ENCODE assay signal across 1 cellular context in genomic region chr19:54159352-54160181, GRCh38.
TF ChIP-seq lines count a peak whose summit lies in the region.

LENG1 (minus strand) TSS chr19:54159721; CDS start chr19:54159695, 26 bp downstream.

TF ChIP-seq in HepG2, 621 proteins besides CTCF, POLR2A, EP300 and RAD21 (continued from another document and continues in another):
- TF ChIP-seq, protein P1, sequence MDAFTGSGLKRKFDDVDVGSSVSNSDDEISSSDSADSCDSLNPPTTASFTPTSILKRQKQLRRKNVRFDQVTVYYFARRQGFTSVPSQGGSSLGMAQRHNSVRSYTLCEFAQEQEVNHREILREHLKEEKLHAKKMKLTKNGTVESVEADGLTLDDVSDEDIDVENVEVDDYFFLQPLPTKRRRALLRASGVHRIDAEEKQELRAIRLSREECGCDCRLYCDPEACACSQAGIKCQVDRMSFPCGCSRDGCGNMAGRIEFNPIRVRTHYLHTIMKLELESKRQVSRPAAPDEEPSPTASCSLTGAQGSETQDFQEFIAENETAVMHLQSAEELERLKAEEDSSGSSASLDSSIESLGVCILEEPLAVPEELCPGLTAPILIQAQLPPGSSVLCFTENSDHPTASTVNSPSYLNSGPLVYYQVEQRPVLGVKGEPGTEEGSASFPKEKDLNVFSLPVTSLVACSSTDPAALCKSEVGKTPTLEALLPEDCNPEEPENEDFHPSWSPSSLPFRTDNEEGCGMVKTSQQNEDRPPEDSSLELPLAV (CRISPR knock-in tag; conservative IDR thresholded peaks at IDR 0.05; ENCODE audit: low read depth), result no peak
- TF ChIP-seq ZBTB37 (CRISPR knock-in tag; IDR thresholded peaks at IDR 0.05) (no peak), PRDM10 (CRISPR knock-in tag; IDR thresholded peaks at IDR 0.05; ENCODE audit: low read depth) (no peak), XRCC5 (optimal IDR thresholded peaks at IDR 0.05; ENCODE audit: low read length) (peak; percentile 17), ADNP (CRISPR knock-in tag; IDR thresholded peaks at IDR 0.05) (no peak), ZNF329 (CRISPR knock-in tag; IDR thresholded peaks at IDR 0.05; ENCODE audit: low read depth) (no peak), SKIL (CRISPR knock-in tag; IDR thresholded peaks at IDR 0.05; ENCODE audit: borderline replicate concordance) (no peak), HOXA3 (CRISPR knock-in tag; IDR thresholded peaks at IDR 0.05) (no peak; the same call in 1 of the 2 replicates), ZNF460 (CRISPR knock-in tag; IDR thresholded peaks at IDR 0.05; ENCODE audit: borderline replicate concordance) (no peak), JARID2 (CRISPR knock-in tag; IDR thresholded peaks at IDR 0.05; ENCODE audit: insufficient replicate concordance) (peak; percentile 26), ELF1 (CRISPR knock-in tag; IDR thresholded peaks at IDR 0.05) (peak; percentile 89), ZNF615 (CRISPR knock-in tag; IDR thresholded peaks at IDR 0.05; ENCODE audit: borderline replicate concordance) (no peak), PREB (CRISPR knock-in tag; IDR thresholded peaks at IDR 0.05) (no peak), ZNF558 (CRISPR knock-in tag; IDR thresholded peaks at IDR 0.05; ENCODE audit: borderline replicate concordance) (no peak; the same call in 1 of the 2 replicates), MAZ (IDR thresholded peaks at IDR 0.05; ENCODE audit: borderline replicate concordance, low read depth, low read length) (peak; percentile 22), MAZ (CRISPR knock-in tag; IDR thresholded peaks at IDR 0.05; ENCODE audit: low read depth) (peak; percentile 70), CHD4 (IDR thresholded peaks at IDR 0.05; ENCODE audit: borderline replicate concordance, low read length) (no peak), SNAPC2 (CRISPR knock-in tag; IDR thresholded peaks at IDR 0.05) (no peak; the same call in 1 of the 2 replicates), THAP8 (CRISPR knock-in tag; IDR thresholded peaks at IDR 0.05; ENCODE audit: borderline replicate concordance) (no peak), CENPX (CRISPR knock-in tag; IDR thresholded peaks at IDR 0.05) (no peak), ZNF337 (CRISPR knock-in tag; IDR thresholded peaks at IDR 0.05; ENCODE audit: borderline replicate concordance, low read depth) (no peak), HMGXB4 (CRISPR knock-in tag; IDR thresholded peaks at IDR 0.05; ENCODE audit: borderline replicate concordance in 1 of 2, low read depth in 1 of 2) (peak in 1 of 2 experiments; percentile 48; a peak in 2 of 4 replicates), MZF1 (CRISPR knock-in tag; IDR thresholded peaks at IDR 0.05; ENCODE audit: borderline replicate concordance) (no peak), HHEX (CRISPR knock-in tag; IDR thresholded peaks at IDR 0.05) (no peak), ZNF619 (CRISPR knock-in tag; IDR thresholded peaks at IDR 0.05) (no peak), MTA3 (CRISPR knock-in tag; IDR thresholded peaks at IDR 0.05) (no peak), BCL3 (CRISPR knock-in tag; IDR thresholded peaks at IDR 0.05) (no peak)
- TF ChIP-seq, protein P2, sequence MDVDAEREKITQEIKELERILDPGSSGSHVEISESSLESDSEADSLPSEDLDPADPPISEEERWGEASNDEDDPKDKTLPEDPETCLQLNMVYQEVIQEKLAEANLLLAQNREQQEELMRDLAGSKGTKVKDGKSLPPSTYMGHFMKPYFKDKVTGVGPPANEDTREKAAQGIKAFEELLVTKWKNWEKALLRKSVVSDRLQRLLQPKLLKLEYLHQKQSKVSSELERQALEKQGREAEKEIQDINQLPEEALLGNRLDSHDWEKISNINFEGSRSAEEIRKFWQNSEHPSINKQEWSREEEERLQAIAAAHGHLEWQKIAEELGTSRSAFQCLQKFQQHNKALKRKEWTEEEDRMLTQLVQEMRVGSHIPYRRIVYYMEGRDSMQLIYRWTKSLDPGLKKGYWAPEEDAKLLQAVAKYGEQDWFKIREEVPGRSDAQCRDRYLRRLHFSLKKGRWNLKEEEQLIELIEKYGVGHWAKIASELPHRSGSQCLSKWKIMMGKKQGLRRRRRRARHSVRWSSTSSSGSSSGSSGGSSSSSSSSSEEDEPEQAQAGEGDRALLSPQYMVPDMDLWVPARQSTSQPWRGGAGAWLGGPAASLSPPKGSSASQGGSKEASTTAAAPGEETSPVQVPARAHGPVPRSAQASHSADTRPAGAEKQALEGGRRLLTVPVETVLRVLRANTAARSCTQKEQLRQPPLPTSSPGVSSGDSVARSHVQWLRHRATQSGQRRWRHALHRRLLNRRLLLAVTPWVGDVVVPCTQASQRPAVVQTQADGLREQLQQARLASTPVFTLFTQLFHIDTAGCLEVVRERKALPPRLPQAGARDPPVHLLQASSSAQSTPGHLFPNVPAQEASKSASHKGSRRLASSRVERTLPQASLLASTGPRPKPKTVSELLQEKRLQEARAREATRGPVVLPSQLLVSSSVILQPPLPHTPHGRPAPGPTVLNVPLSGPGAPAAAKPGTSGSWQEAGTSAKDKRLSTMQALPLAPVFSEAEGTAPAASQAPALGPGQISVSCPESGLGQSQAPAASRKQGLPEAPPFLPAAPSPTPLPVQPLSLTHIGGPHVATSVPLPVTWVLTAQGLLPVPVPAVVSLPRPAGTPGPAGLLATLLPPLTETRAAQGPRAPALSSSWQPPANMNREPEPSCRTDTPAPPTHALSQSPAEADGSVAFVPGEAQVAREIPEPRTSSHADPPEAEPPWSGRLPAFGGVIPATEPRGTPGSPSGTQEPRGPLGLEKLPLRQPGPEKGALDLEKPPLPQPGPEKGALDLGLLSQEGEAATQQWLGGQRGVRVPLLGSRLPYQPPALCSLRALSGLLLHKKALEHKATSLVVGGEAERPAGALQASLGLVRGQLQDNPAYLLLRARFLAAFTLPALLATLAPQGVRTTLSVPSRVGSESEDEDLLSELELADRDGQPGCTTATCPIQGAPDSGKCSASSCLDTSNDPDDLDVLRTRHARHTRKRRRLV (CRISPR knock-in tag; IDR thresholded peaks at IDR 0.05), result no peak
- TF ChIP-seq, protein P3, sequence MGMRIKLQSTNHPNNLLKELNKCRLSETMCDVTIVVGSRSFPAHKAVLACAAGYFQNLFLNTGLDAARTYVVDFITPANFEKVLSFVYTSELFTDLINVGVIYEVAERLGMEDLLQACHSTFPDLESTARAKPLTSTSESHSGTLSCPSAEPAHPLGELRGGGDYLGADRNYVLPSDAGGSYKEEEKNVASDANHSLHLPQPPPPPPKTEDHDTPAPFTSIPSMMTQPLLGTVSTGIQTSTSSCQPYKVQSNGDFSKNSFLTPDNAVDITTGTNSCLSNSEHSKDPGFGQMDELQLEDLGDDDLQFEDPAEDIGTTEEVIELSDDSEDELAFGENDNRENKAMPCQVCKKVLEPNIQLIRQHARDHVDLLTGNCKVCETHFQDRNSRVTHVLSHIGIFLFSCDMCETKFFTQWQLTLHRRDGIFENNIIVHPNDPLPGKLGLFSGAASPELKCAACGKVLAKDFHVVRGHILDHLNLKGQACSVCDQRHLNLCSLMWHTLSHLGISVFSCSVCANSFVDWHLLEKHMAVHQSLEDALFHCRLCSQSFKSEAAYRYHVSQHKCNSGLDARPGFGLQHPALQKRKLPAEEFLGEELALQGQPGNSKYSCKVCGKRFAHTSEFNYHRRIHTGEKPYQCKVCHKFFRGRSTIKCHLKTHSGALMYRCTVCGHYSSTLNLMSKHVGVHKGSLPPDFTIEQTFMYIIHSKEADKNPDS (CRISPR knock-in tag; IDR thresholded peaks at IDR 0.05), result no peak
- TF ChIP-seq, protein P4, sequence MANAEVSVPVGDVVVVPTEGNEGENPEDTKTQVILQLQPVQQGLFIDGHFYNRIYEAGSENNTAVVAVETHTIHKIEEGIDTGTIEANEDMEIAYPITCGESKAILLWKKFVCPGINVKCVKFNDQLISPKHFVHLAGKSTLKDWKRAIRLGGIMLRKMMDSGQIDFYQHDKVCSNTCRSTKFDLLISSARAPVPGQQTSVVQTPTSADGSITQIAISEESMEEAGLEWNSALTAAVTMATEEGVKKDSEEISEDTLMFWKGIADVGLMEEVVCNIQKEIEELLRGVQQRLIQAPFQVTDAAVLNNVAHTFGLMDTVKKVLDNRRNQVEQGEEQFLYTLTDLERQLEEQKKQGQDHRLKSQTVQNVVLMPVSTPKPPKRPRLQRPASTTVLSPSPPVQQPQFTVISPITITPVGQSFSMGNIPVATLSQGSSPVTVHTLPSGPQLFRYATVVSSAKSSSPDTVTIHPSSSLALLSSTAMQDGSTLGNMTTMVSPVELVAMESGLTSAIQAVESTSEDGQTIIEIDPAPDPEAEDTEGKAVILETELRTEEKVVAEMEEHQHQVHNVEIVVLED (CRISPR knock-in tag; IDR thresholded peaks at IDR 0.05; ENCODE audit: borderline replicate concordance), result peak; percentile 68; the same call in 1 of the 2 replicates
